In genomic region chr7:71349583-71350481, GRCh38 we compare ENCODE assay signal across 20 cellular contexts.
"Had no signal": no experiment of that assay in that cellular context is flagged by ENCODE, and none has a peak within 500 bp of the region (broad histone marks: within the 10 kb centered on the region; RNA-seq: fewer than 3 reads in every experiment).

No MANE protein-coding gene starts in this region.

- DNase-seq: activated CD4-positive, alpha-beta T cell treated with anti-CD3 and anti-CD28 coated beads for 1 hour; activated CD4-positive, alpha-beta T cell treated with anti-CD3 and anti-CD28 coated beads, Interleukin-2, amount 50 U/mL, for 1 hour; activated CD8-positive, alpha-beta T cell treated with anti-CD3 and anti-CD28 coated beads, Interleukin-2, amount 10 ng/mL, durations not matched to agents 7 days and 5 days; activated T-cell treated with anti-CD3 and anti-CD28 coated beads, Interleukin-2, amount 50 U/mL, for 1 hour; colonic mucosa; heart right ventricle; natural killer cell; stimulated activated CD4-positive, alpha-beta T cell treated with anti-CD3 and anti-CD28 coated beads, Interleukin-12 subunit alpha, Interleukin-12 subunit beta, amount 100 ng/mL, for 4 hours; stimulated activated CD4-positive, alpha-beta T cell treated with anti-CD3 and anti-CD28 coated beads, Interleukin-2, amount 100 ng/mL, for 24 hours; stimulated activated naive CD8-positive, alpha-beta T cell treated with anti-CD3 and anti-CD28 coated beads, Interleukin-15, amount 100 ng/mL, for 72 hours; T-helper 1 cell had no signal

- H3K27me3 ChIP-seq: ascending aorta, breast epithelium, colonic mucosa, heart right ventricle, suprapubic skin, tibial nerve, uterus had no signal

- H3K4me3 ChIP-seq: ascending aorta, breast epithelium, colonic mucosa, heart right ventricle, suprapubic skin, tibial nerve had no signal

- H3K9me3 ChIP-seq: ascending aorta, colonic mucosa had no signal

- H3K27ac ChIP-seq: ascending aorta, breast epithelium, colonic mucosa, epithelial cell of prostate, heart right ventricle, suprapubic skin had no signal

- H3K4me1 ChIP-seq: ascending aorta, breast epithelium, colonic mucosa, suprapubic skin, tibial nerve, uterus had no signal

- H3K36me3 ChIP-seq: ascending aorta, breast epithelium, colonic mucosa, heart right ventricle, suprapubic skin, tibial nerve, uterus had no signal

- ATAC-seq: activated CD8-positive, alpha-beta T cell treated with anti-CD3 and anti-CD28 coated beads, Interleukin-2, amount 10 ng/mL, durations not matched to agents 7 days and 5 days; activated naive CD4-positive, alpha-beta T cell treated with anti-CD3 and anti-CD28 coated beads, Interleukin-2, amount 50 U/mL, for 72 hours; heart right ventricle; left lobe of liver; natural killer cell; stimulated activated effector memory CD8-positive, alpha-beta T cell treated with anti-CD3 and anti-CD28 coated beads, Interleukin-12 subunit alpha, Interleukin-12 subunit beta, amount 100 ng/mL, for 72 hours; stimulated activated naive CD8-positive, alpha-beta T cell treated with anti-CD3 and anti-CD28 coated beads, Interleukin-15, amount 100 ng/mL, for 72 hours had no signal
